Comparison of ENCODE assay signal across 12 cellular contexts in the genomic region with DNA sequence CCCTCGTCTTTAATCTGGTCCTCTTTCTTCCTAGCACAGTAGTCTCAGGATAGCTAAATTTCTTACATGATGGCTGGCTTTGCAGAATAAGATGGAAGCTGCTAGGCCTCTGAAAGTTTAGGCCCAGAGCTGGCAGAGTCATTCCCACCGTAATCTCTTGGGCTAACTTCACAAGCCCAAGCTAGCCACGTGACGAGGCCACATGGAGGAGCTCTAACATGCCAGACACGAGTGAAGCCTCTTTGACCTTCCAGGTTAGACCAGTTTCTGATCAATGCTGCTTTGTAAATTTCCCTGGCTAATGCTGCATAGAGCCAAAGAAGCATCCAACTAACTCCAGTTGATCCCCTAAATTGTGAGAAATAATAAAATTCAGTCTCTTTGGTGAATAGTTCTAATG. TPM values are rescaled to one million over a fixed set of nuclear protein-coding genes. Genes with fewer than 3 reads are reported as not detected.
A peak's percentile ranks its signal among the peaks of the same experiment; 100 is the strongest.
DNase-seq lines count a peak whose midpoint lies in the region; ATAC-seq, FAIRE-seq and TF ChIP-seq lines count a peak whose summit lies in the region.
"Had no signal": no experiment of that assay in that cellular context is flagged by ENCODE, and none has a peak within 500 bp of the region (broad histone marks: within the 10 kb centered on the region; RNA-seq: fewer than 3 reads in every experiment).

No MANE protein-coding gene starts in this region.

- TF ChIP-seq POLR2A in K562 (conservative IDR thresholded peaks at IDR 0.05) = no peak

- no peak overlapping the region for H3K4me2 ChIP-seq in K562 (ENCODE audit: insufficient read depth, low read length)

- 5% methylated on average over 5 of the region's 5 CpGs for WGBS in K562 (ENCODE audit: insufficient coverage, low coverage, missing lambda C conversion rate)

- H3K9ac ChIP-seq in K562 (ENCODE audit: insufficient read depth in 1 of 2, low read depth in 2 of 2, low read length in 2 of 2) = no peak overlapping the region

- H4K20me1 ChIP-seq in K562 (replicated peaks; ENCODE audit: control insufficient read depth, insufficient read depth, low read length) = no peaks in the 10 kb centered on the region

- POLR2A ChIA-PET in K562 (lab: Yijun Ruan, JAX) = no interaction called here
- POLR2A ChIA-PET in CD4-positive, alpha-beta memory T cell (lab: Charles Lee; ENCODE audit: partially characterized antibody) = no interaction called here

- H3K4me3 Mint-ChIP-seq in nephron progenitor cell = no peak overlapping the region
- no peak overlapping the region for H3K4me3 Mint-ChIP-seq in CD4-positive, alpha-beta memory T cell
- H3K4me3 Mint-ChIP-seq: natural killer cell treated with Interleukin-12 subunit alpha and Interleukin-12 subunit beta and Interleukin-15 and Interleukin-18, amount 100 ng/mL, for 72 hours had no signal

- TF ChIP-seq RAD21 in K562 (CRISPR knock-in tag; conservative IDR thresholded peaks at IDR 0.05 in 1 of 2, IDR thresholded peaks at IDR 0.05 in 1 of 2) = peak; percentile 41 to 69; a peak in 3 of 4 replicates

- H3K9me1 ChIP-seq in K562 (ENCODE audit: control insufficient read depth, insufficient read depth, low read length) = no peaks in the 10 kb centered on the region

- no peak overlapping the region for H3K27ac ChIP-seq in K562 (ENCODE audit: extremely low read depth, low read depth, low read length)
- no peak overlapping the region for H3K27ac ChIP-seq in CD4-positive, alpha-beta memory T cell (ENCODE audit: low read depth, low read length)
- H3K27ac ChIP-seq: colonic mucosa, thoracic aorta had no signal

- no peaks in the 10 kb centered on the region for H3K9me3 ChIP-seq in K562 (replicated peaks; ENCODE audit: control insufficient read depth, insufficient read depth, low read depth, low read length)
- H3K9me3 ChIP-seq in CD4-positive, alpha-beta memory T cell (ENCODE audit: control insufficient read depth in 1 of 2, low read length in 2 of 2) = no peaks in the 10 kb centered on the region
- H3K9me3 ChIP-seq: colonic mucosa, thoracic aorta had no signal

- H3K27ac Mint-ChIP-seq in nephron progenitor cell = peak overlapping the region; percentile 54
- H3K27ac Mint-ChIP-seq in CD4-positive, alpha-beta memory T cell = no peak overlapping the region
- H3K27ac Mint-ChIP-seq: natural killer cell treated with Interleukin-12 subunit alpha and Interleukin-12 subunit beta and Interleukin-15 and Interleukin-18, amount 100 ng/mL, for 72 hours had no signal

- TF ChIP-seq CTCF in LNCAP (IDR thresholded peaks at IDR 0.05) = peak; percentile 48
- peak; percentile 37 to 57 (median 54); a peak in 5 of 6 replicates for TF ChIP-seq CTCF in K562 (IDR thresholded peaks at IDR 0.05 in 2 of 3, conservative IDR thresholded peaks at IDR 0.05 in 1 of 3; ENCODE audit: insufficient read depth in 2 of 3, low read depth in 1 of 3, low read length in 3 of 3)
- no peak for TF ChIP-seq CTCF in nephron progenitor cell (IDR thresholded peaks at IDR 0.05)

- no peaks in the 10 kb centered on the region for H3K36me3 Mint-ChIP-seq in nephron progenitor cell (ENCODE audit: low read depth)
- no peaks in the 10 kb centered on the region for H3K36me3 Mint-ChIP-seq in CD4-positive, alpha-beta memory T cell
- H3K36me3 Mint-ChIP-seq: natural killer cell treated with Interleukin-12 subunit alpha and Interleukin-12 subunit beta and Interleukin-15 and Interleukin-18, amount 100 ng/mL, for 72 hours had no signal

- no peaks in the 10 kb centered on the region for H3K4me1 Mint-ChIP-seq in nephron progenitor cell
- H3K4me1 Mint-ChIP-seq in CD4-positive, alpha-beta memory T cell = no peaks in the 10 kb centered on the region

- FAIRE-seq in K562 (lab: Jason Lieb, UNC) = peak; percentile 89

- in situ Hi-C loops in K562 (cut with MboI) = loop anchor here (25.0 kb wide), 2 partner anchors 580 to 730 kb away; no protein-coding TSS in a partner anchor

- H3K4me1 ChIP-seq in K562 (replicated peaks in 1 of 2; ENCODE audit: control insufficient read depth in 2 of 2, insufficient read depth in 2 of 2, low read length in 2 of 2) = no peaks in the 10 kb centered on the region
- H3K4me1 ChIP-seq in CD4-positive, alpha-beta memory T cell (ENCODE audit: insufficient read depth, low read length) = no peaks in the 10 kb centered on the region
- H3K4me1 ChIP-seq: colonic mucosa had no signal

- CTCF ChIA-PET in K562 (lab: Yijun Ruan, JAX; ENCODE audit: low intra/inter-chr PET ratio) = no interaction called here
- CTCF ChIA-PET in CD4-positive, alpha-beta memory T cell (lab: Charles Lee; ENCODE audit: partially characterized antibody) = no interaction called here

- H3K27me3 ChIP-seq in K562 (ENCODE audit: control insufficient read depth in 2 of 2, insufficient read depth in 2 of 2, low read length in 2 of 2) = no peaks in the 10 kb centered on the region
- H3K27me3 ChIP-seq in CD4-positive, alpha-beta memory T cell (ENCODE audit: insufficient read depth, low read length) = no peaks in the 10 kb centered on the region
- H3K27me3 ChIP-seq: colonic mucosa had no signal

- no peaks in the 10 kb centered on the region for H3K36me3 ChIP-seq in K562 (ENCODE audit: control insufficient read depth, insufficient read depth, low read length)
- H3K36me3 ChIP-seq in CD4-positive, alpha-beta memory T cell (ENCODE audit: insufficient read depth, low read length) = no peaks in the 10 kb centered on the region
- H3K36me3 ChIP-seq: colonic mucosa, thoracic aorta had no signal

- intact Hi-C loops in K562 (cut with micrococcal nuclease) = loop anchor here (2.0 to 10.0 kb wide), 4 partner anchors 267 to 725 kb away; no protein-coding TSS in a partner anchor
- intact Hi-C loops in CD4-positive, alpha-beta memory T cell (cut with micrococcal nuclease) = no loop called here

- no peak for TF ChIP-seq EP300 in K562 (IDR thresholded peaks at IDR 0.05; ENCODE audit: low read length)

- H3K9me3 Mint-ChIP-seq in nephron progenitor cell = no peaks in the 10 kb centered on the region
- no peaks in the 10 kb centered on the region for H3K9me3 Mint-ChIP-seq in CD4-positive, alpha-beta memory T cell
- H3K9me3 Mint-ChIP-seq: natural killer cell treated with Interleukin-12 subunit alpha and Interleukin-12 subunit beta and Interleukin-15 and Interleukin-18, amount 100 ng/mL, for 72 hours had no signal

- no peak overlapping the region for H3K4me3 ChIP-seq in K562
- H3K4me3 ChIP-seq in CD4-positive, alpha-beta memory T cell (ENCODE audit: low read length in 2 of 2) = no peak overlapping the region
- H3K4me3 ChIP-seq: colonic mucosa, thoracic aorta had no signal

- H3K79me2 ChIP-seq in K562 (ENCODE audit: control insufficient read depth, insufficient read depth, low read length) = no peaks in the 10 kb centered on the region

- DNase-seq in ELR (ENCODE audit: low read depth) = peak; percentile 10
- DNase-seq in K562 (ENCODE audit: extremely low read depth in 1 of 4, low spot score in 3 of 4) = peak in 1 of 4 experiments; percentile 60
- DNase-seq in nephron progenitor cell = no peak
- DNase-seq in midbrain (lab: John Stamatoyannopoulos, UW) = no peak
- DNase-seq in CD4-positive, alpha-beta memory T cell = no peak
- DNase-seq: colonic mucosa, kidney glomerular epithelial cell, NCI-H1436 treated with DMSO at 0.1 percent for 48 hours had no signal

- ATAC-seq in K562 (peak; percentile 93), GM21515 (IDR thresholded peaks at IDR 0.05; ENCODE audit: unreplicated experiment) (no peak)
- ATAC-seq: natural killer cell treated with Interleukin-12 subunit alpha and Interleukin-12 subunit beta and Interleukin-15 and Interleukin-18, amount 100 ng/mL, for 72 hours had no signal

- no TSS peak for BruUV-seq in K562 (replicated peaks; lab: Mats Ljungman, UMichigan)

- H2AFZ ChIP-seq in K562 (ENCODE audit: low read depth, low read length) = peak overlapping the region; percentile 67

- H3K27me3 Mint-ChIP-seq in nephron progenitor cell (ENCODE audit: low read depth, poor library complexity) = no peaks in the 10 kb centered on the region
- peaks cover 10 to 11% of the 10 kb centered on the region in 2 donors for H3K27me3 Mint-ChIP-seq in CD4-positive, alpha-beta memory T cell

TF ChIP-seq in K562, 482 proteins besides CTCF, POLR2A, EP300 and RAD21 (continues in another document):
- TF ChIP-seq RAD51 (IDR thresholded peaks at IDR 0.05; ENCODE audit: borderline replicate concordance, low read depth) (peak; percentile 67), ZNF133 (CRISPR knock-in tag; IDR thresholded peaks at IDR 0.05) (no peak), ZEB2 (IDR thresholded peaks at IDR 0.05) (no peak), NONO (IDR thresholded peaks at IDR 0.05; ENCODE audit: low read depth in 2 of 2, low read length in 1 of 2) (no peak), NFRKB (IDR thresholded peaks at IDR 0.05; ENCODE audit: low read depth) (no peak)

RNA-seq across cellular contexts. Expression of a gene that starts 9.5 kb away (rescaled TPM):
- total RNA-seq in K562 (2011; cell fraction: chromatin; rRNA removed; ENCODE audit: low replicate concordance) = 23.9 and 124 TPM in 2 replicates
- 7.5 and 10.0 TPM in 2 replicates for total RNA-seq in K562 (2011; cell fraction: nucleolus; rRNA removed)
- total RNA-seq in K562 (2011; cell fraction: nucleoplasm; rRNA removed) = 32.5 and 49.3 TPM in 2 replicates
- total RNA-seq in K562 (2014; rRNA removed) (25.7 and 27.4 TPM in 2 replicates), K562 (2014; rRNA removed; fragmentation: Illumina TruSeq; extraction: Trizol) (53.2 and 63.2 TPM in 2 replicates), K562 (2015; rRNA removed; fragmentation: Illumina TruSeq; extraction: Trizol) (43.8 and 50.5 TPM in 2 replicates), K562 (2021) (36.7 and 38.8 TPM in 2 replicates)
- polyA plus RNA-seq in K562 (2011; rRNA removed) (15.8 and 21.7 TPM in 2 replicates), K562 (2014; fragmentation: Illumina TruSeq; extraction: Trizol) (27.2 and 33.6 TPM in 2 replicates), K562 (2014; fragmentation: Nextera tagmentation; extraction: Ambion mirVana) (10 to 100 TPM in 1 of 2 experiments, 1 to 10 TPM in 1; 9.9 to 16.7 TPM), K562 (2014; rRNA removed) (21.6 and 25.3 TPM in 2 replicates)
- polyA plus RNA-seq in K562 (2011; cell fraction: cytosol; rRNA removed) = 1.1 and 2.9 TPM in 2 replicates
- polyA plus RNA-seq in K562 (2011; cell fraction: nucleus; rRNA removed) = 9.8 and 17.8 TPM in 2 replicates
- polyA plus RNA-seq in K562 (2012) = 15.9 and 22.1 TPM in 2 replicates
- polyA minus RNA-seq in K562 (2011; rRNA and poly(A)+ RNA removed) = 58.4 and 78.6 TPM in 2 replicates
- 9.4 and 11.5 TPM in 2 replicates for polyA minus RNA-seq in K562 (2011; cell fraction: cytosol; rRNA and poly(A)+ RNA removed)
- polyA minus RNA-seq in K562 (2011; cell fraction: nucleus; rRNA and poly(A)+ RNA removed) = 40.3 and 62.6 TPM in 2 replicates
- 1 to 10 TPM in 1 of 2 experiments, under 1 TPM in 1; 0.67 to 1.5 TPM for total RNA-seq in CD4-positive, alpha-beta memory T cell
- polyA plus RNA-seq in CD4-positive, alpha-beta memory T cell = under 1 TPM in 1 of 2 donors, not detected in 1; 0.77 TPM
